14 cellular contexts compared by ENCODE assay signal in genomic region chr20:60589624-60590023, GRCh38.
DNase-seq lines count a peak whose midpoint lies in the region; ATAC-seq, FAIRE-seq and TF ChIP-seq lines count a peak whose summit lies in the region.
"Had no signal": no experiment of that assay in that cellular context is flagged by ENCODE, and none has a peak within 500 bp of the region (broad histone marks: within the 10 kb centered on the region; RNA-seq: fewer than 3 reads in every experiment).

No MANE protein-coding gene starts in this region.

- H3K36me3 ChIP-seq in HepG2 (replicated peaks in 1 of 2; ENCODE audit: control insufficient read depth in 1 of 2, insufficient read depth in 2 of 2, low read length in 2 of 2) (no peaks in the 10 kb centered on the region), right lobe of liver (no peaks in the 10 kb centered on the region), PC-3 (ENCODE audit: low read depth, low read length) (no peaks in the 10 kb centered on the region), ovary (no peaks in the 10 kb centered on the region), psoas muscle (ENCODE audit: insufficient read depth in 1 of 2, low read depth in 1 of 2) (no peaks in the 10 kb centered on the region)

- H3K4me1 ChIP-seq in HepG2 (ENCODE audit: insufficient read depth, low read length) = no peaks in the 10 kb centered on the region
- H3K4me1 ChIP-seq in right lobe of liver = no peaks in the 10 kb centered on the region
- no peaks in the 10 kb centered on the region for H3K4me1 ChIP-seq in PC-3 (ENCODE audit: insufficient read depth, low read length)
- no peaks in the 10 kb centered on the region for H3K4me1 ChIP-seq in ovary (ENCODE audit: insufficient read depth)
- H3K4me1 ChIP-seq in psoas muscle = no peaks in the 10 kb centered on the region

- no peak for FAIRE-seq in HepG2 (lab: Jason Lieb, UNC)

- H3K9ac ChIP-seq in HepG2 (ENCODE audit: insufficient read depth, low read depth, low read length) (no peak overlapping the region), PC-3 (ENCODE audit: low read length) (no peak overlapping the region)

- TF ChIP-seq EP300 in HepG2 (IDR thresholded peaks at IDR 0.05; ENCODE audit: low read depth in 2 of 2, low read length in 2 of 2) = no peak
- TF ChIP-seq EP300 in HepG2 (CRISPR knock-in tag; IDR thresholded peaks at IDR 0.05; ENCODE audit: borderline replicate concordance) = no peak
- TF ChIP-seq EP300 in ovary (IDR thresholded peaks at IDR 0.05) = no peak

- in situ Hi-C loops in HepG2 (cut with HindIII; ENCODE audit: extremely low pct_ligation_motif_present, low pct_unique_long_range_greater_than_20kb) = no loop called here

- POLR2A ChIA-PET in HepG2 (lab: Yijun Ruan, JAX) (no interaction called here), PC-3 (lab: Charles Lee; ENCODE audit: unreplicated experiment) (no interaction called here)

- no peaks in the 10 kb centered on the region for H3K79me2 ChIP-seq in HepG2 (ENCODE audit: insufficient read depth, low read length)
- no peaks in the 10 kb centered on the region for H3K79me2 ChIP-seq in PC-3 (ENCODE audit: low read length)

- BruUV-seq in HepG2 (replicated peaks; lab: Mats Ljungman, UMichigan) = no TSS peak
- BruUV-seq in PC-3 (replicated peaks; lab: Mats Ljungman, UMichigan) = no TSS peak

- H4K20me1 ChIP-seq in HepG2 (ENCODE audit: insufficient read depth, low read length) (no peaks in the 10 kb centered on the region), PC-3 (ENCODE audit: low read length) (no peaks in the 10 kb centered on the region)

- ATAC-seq in HepG2 = no peak
- no peak for ATAC-seq in right lobe of liver
- ATAC-seq in PC-3 = no peak
- ATAC-seq in psoas muscle = no peak
- no peak for ATAC-seq in HG03342 (IDR thresholded peaks at IDR 0.05; ENCODE audit: unreplicated experiment)
- ATAC-seq: stimulated activated naive B cell treated with anti-CD40 and anti-IgM and Interleukin-4, amounts not matched to agents 10 μg/mL and 1 μg/mL and 100 μg/mL, for 72 hours had no signal

- no peaks in the 10 kb centered on the region for H3F3A ChIP-seq in PC-3 (ENCODE audit: low read length, unreplicated experiment)

- H3K4me3 ChIP-seq in HepG2 (replicated peaks in 1 of 3; ENCODE audit: insufficient read depth in 1 of 3, low read depth in 2 of 3, low read length in 3 of 3) = no peak overlapping the region
- H3K4me3 ChIP-seq in right lobe of liver = no peak overlapping the region
- H3K4me3 ChIP-seq in PC-3 (ENCODE audit: low read length) = no peak overlapping the region
- H3K4me3 ChIP-seq in fibroblast of villous mesenchyme (ENCODE audit: low read depth, low read length) = no peak overlapping the region
- no peak overlapping the region for H3K4me3 ChIP-seq in ovary
- H3K4me3 ChIP-seq in psoas muscle = no peak overlapping the region

- no peaks in the 10 kb centered on the region for H3K27me3 ChIP-seq in HepG2 (ENCODE audit: control insufficient read depth in 1 of 2, insufficient read depth in 2 of 2, low read length in 2 of 2)
- H3K27me3 ChIP-seq in right lobe of liver = no peaks in the 10 kb centered on the region
- no peaks in the 10 kb centered on the region for H3K27me3 ChIP-seq in PC-3 (ENCODE audit: low read length)
- no peaks in the 10 kb centered on the region for H3K27me3 ChIP-seq in ovary
- H3K27me3 ChIP-seq in psoas muscle (ENCODE audit: insufficient read depth in 3 of 3, low read length in 2 of 3) = peaks cover 0 to 4% (median 0%) of the 10 kb centered on the region in 3 donors

- intact Hi-C loops in HepG2 (cut with micrococcal nuclease; ENCODE audit: unreplicated experiment) = no loop called here
- intact Hi-C loops in right lobe of liver (cut with DNase I) = no loop called here
- intact Hi-C loops in PC-3 (cut with micrococcal nuclease) = no loop called here
- intact Hi-C loops in ovary (cut with DNase I) = no loop called here
- intact Hi-C loops in psoas muscle (cut with DNase I) = no loop called here

- DNase-seq in HepG2 (ENCODE audit: low spot score) = no peak
- DNase-seq in right lobe of liver = no peak
- DNase-seq in PC-3 = peak; percentile 3
- DNase-seq in fibroblast of villous mesenchyme (ENCODE audit: low read depth) = peak; percentile 2
- DNase-seq in ovary = no peak
- no peak for DNase-seq in NCI-H1105 (lab: John Stamatoyannopoulos, UW)
- DNase-seq in psoas muscle = no peak
- DNase-seq: activated CD4-positive, CD25-positive, alpha-beta regulatory T cell; DMS153; NCI-H1048; NCI-H510A; stimulated activated CD4-positive, alpha-beta T cell treated with anti-CD3 and anti-CD28 coated beads, Interleukin-2, amount 100 ng/mL, for 48 hours; stimulated activated naive B cell treated with anti-CD40 and anti-IgM and Interleukin-4, amounts not matched to agents 10 μg/mL and 1 μg/mL and 100 μg/mL, for 72 hours had no signal

- H3K27ac ChIP-seq in HepG2 (ENCODE audit: extremely low read length, insufficient read depth, low read length) = no peak overlapping the region
- no peak overlapping the region for H3K27ac ChIP-seq in right lobe of liver
- H3K27ac ChIP-seq in PC-3 (ENCODE audit: low read length) = no peak overlapping the region
- H3K27ac ChIP-seq in ovary = no peak overlapping the region
- H3K27ac ChIP-seq in psoas muscle = no peak overlapping the region

- H2AFZ ChIP-seq in HepG2 (ENCODE audit: low read length) = no peak overlapping the region
- H2AFZ ChIP-seq in PC-3 (ENCODE audit: low read length) = no peak overlapping the region

- H3K9me3 ChIP-seq in HepG2 (ENCODE audit: low read length) = peaks cover 96% of the 10 kb centered on the region
- no peaks in the 10 kb centered on the region for H3K9me3 ChIP-seq in right lobe of liver
- peaks cover 9% of the 10 kb centered on the region; the same call in 1 of the 2 replicates for H3K9me3 ChIP-seq in PC-3 (ENCODE audit: low read length)
- no peaks in the 10 kb centered on the region for H3K9me3 ChIP-seq in ovary
- H3K9me3 ChIP-seq in psoas muscle = no peaks in the 10 kb centered on the region

- TF ChIP-seq RAD21 in HepG2 (CRISPR knock-in tag; IDR thresholded peaks at IDR 0.05) = no peak

- CTCF ChIA-PET in HepG2 (lab: Yijun Ruan, JAX; ENCODE audit: low intra/inter-chr PET ratio, low total read pairs) (no interaction called here), PC-3 (lab: Charles Lee) (no interaction called here)

- TF ChIP-seq CTCF in HepG2 (CRISPR knock-in tag; IDR thresholded peaks at IDR 0.05) (no peak), right lobe of liver (IDR thresholded peaks at IDR 0.05) (no peak), PC-3 (conservative IDR thresholded peaks at IDR 0.05; ENCODE audit: low read depth, low read length) (no peak), fibroblast of villous mesenchyme (IDR thresholded peaks at IDR 0.05; ENCODE audit: insufficient read depth, low read depth, low read length) (no peak), ovary (IDR thresholded peaks at IDR 0.05) (no peak), psoas muscle (IDR thresholded peaks at IDR 0.05) (no peak)

- TF ChIP-seq POLR2A in HepG2 (IDR thresholded peaks at IDR 0.05; ENCODE audit: insufficient read depth in 1 of 2, low read depth in 2 of 2, low read length in 2 of 2) (no peak), right lobe of liver (IDR thresholded peaks at IDR 0.05) (no peak), ovary (IDR thresholded peaks at IDR 0.05) (no peak)

- H3K9me2 ChIP-seq in PC-3 (replicated peaks; ENCODE audit: low read length) = no peaks in the 10 kb centered on the region

- H3K4me2 ChIP-seq in HepG2 (ENCODE audit: low read depth, low read length) (no peak overlapping the region), PC-3 (ENCODE audit: low read length) (no peak overlapping the region)

- WGBS in HepG2 (ENCODE audit: low lambda C conversion rate) = 12% methylated on average over 3 of the region's 3 CpGs
- 25% methylated on average over 3 of the region's 3 CpGs for WGBS in right lobe of liver (ENCODE audit: insufficient coverage, low coverage, low lambda C conversion rate, missing lambda C conversion rate)
- WGBS in ovary, 3 donors = 7 to 20% (median 12%) methylated on average over 3 of the region's 3 CpGs
- WGBS in psoas muscle, 3 donors = 40 to 44% (median 41%) methylated on average over 3 of the region's 3 CpGs

TF ChIP-seq in HepG2, 621 proteins besides CTCF, POLR2A, EP300 and RAD21 (continues in another document):
- TF ChIP-seq MIER2 (CRISPR knock-in tag; IDR thresholded peaks at IDR 0.05) (peak; percentile 81), REST (IDR thresholded peaks at IDR 0.05; ENCODE audit: borderline replicate concordance in 1 of 2, low read depth in 1 of 2, low read length in 2 of 2) (peak; percentile 32 to 90), ZNF362 (CRISPR knock-in tag; IDR thresholded peaks at IDR 0.05; ENCODE audit: borderline replicate concordance) (no peak)

Comparison
In these comparisons a context has a peak if more than half of its experiments do, and no peak if none do; other contexts are left out.
1. DNase-seq: peak in PC-3 (single experiment) and fibroblast of villous mesenchyme (single experiment); none in HepG2 (single experiment), right lobe of liver (0 of 3), ovary (0 of 5), NCI-H1105 (single experiment) and psoas muscle (0 of 2).